22 cellular contexts compared by ENCODE assay signal in genomic region chr11:24859801-24860300, GRCh38.
"Had no signal": no experiment of that assay in that cellular context is flagged by ENCODE, and none has a peak within 500 bp of the region (broad histone marks: within the 10 kb centered on the region; RNA-seq: fewer than 3 reads in every experiment).

No MANE protein-coding gene starts in this region.

- H3K36me3 ChIP-seq: gastrocnemius medialis, prostate gland, right atrium auricular region, stomach, thyroid gland had no signal

- H3K79me2 ChIP-seq: parathyroid adenoma had no signal

- ATAC-seq: esophagus mucosa; gastrocnemius medialis; left lobe of liver; natural killer cell; sciatic nerve; stimulated activated effector memory CD8-positive, alpha-beta T cell treated with anti-CD3 and anti-CD28 coated beads, Interleukin-12 subunit alpha, Interleukin-12 subunit beta, amount 100 ng/mL, for 72 hours had no signal

- H3K4me3 ChIP-seq: gastrocnemius medialis, lung, prostate gland, right atrium auricular region, smooth muscle cell, stomach, thyroid gland had no signal

- H3K27me3 ChIP-seq: gastrocnemius medialis, right atrium auricular region, stomach, thyroid gland had no signal

- H2AFZ ChIP-seq: parathyroid adenoma had no signal

- H3K27ac ChIP-seq: epithelial cell of prostate, gastrocnemius medialis, parathyroid adenoma, prostate gland, right atrium auricular region, stomach, thyroid gland had no signal

- H3K9ac ChIP-seq: parathyroid adenoma had no signal

- DNase-seq: cortex of kidney; foreskin fibroblast; gastrocnemius medialis; head of caudate nucleus; kidney; natural killer cell; stimulated activated CD4-positive, alpha-beta T cell treated with anti-CD3 and anti-CD28 coated beads, Interleukin-2, amount 100 ng/mL, for 24 hours; stimulated activated CD4-positive, alpha-beta T cell treated with anti-CD3 and anti-CD28 coated beads, Interleukin-4, amount 100 ng/mL, for 24 hours; stimulated activated naive CD4-positive, alpha-beta T cell treated with Interleukin-2 at 50 U/mL for 16 hours; stomach; thyroid gland; trophoblast cell had no signal

- H3K4me2 ChIP-seq: smooth muscle cell had no signal

- H3K9me3 ChIP-seq: gastrocnemius medialis, prostate gland, thyroid gland had no signal

- H3K4me1 ChIP-seq: gastrocnemius medialis, parathyroid adenoma, prostate gland, right atrium auricular region, stomach, thyroid gland had no signal
